ENCODE assay signal across 8 cellular contexts in genomic region chr19:1252818-1253513, GRCh38. TPM values are rescaled to one million over a fixed set of nuclear protein-coding genes. Genes with fewer than 3 reads are reported as not detected.
DNase-seq lines count a peak whose midpoint lies in the region; TF ChIP-seq lines count a peak whose summit lies in the region.

No MANE protein-coding gene starts in this region.

- peak overlapping the region; percentile 95 to 100 (median 100) for H3K27ac ChIP-seq in Peyer's patch
- H3K27ac ChIP-seq in vagina: peak overlapping the region; percentile 100

- TF ChIP-seq POLR2A in Peyer's patch (IDR thresholded peaks at IDR 0.05) (peak in 1 of 2 donors; percentile 26), vagina (IDR thresholded peaks at IDR 0.05) (no peak)

- peaks cover 0 to 67% (median 0%) of the 10 kb centered on the region in 3 donors for H3K36me3 ChIP-seq in Peyer's patch
- H3K36me3 ChIP-seq in vagina: peaks cover 0 to 43% of the 10 kb centered on the region in 2 donors

- H3K27me3 ChIP-seq in Peyer's patch: no peaks in the 10 kb centered on the region
- no peaks in the 10 kb centered on the region for H3K27me3 ChIP-seq in vagina

- H3K4me1 ChIP-seq in Peyer's patch: peaks cover 7 to 56% (median 34%) of the 10 kb centered on the region in 4 donors
- peaks cover 62% of the 10 kb centered on the region for H3K4me1 ChIP-seq in vagina

- intact Hi-C loops in vagina (cut with DNase I): loop anchor here (1.0 kb wide), 1 partner anchor 8 kb away; no protein-coding TSS in a partner anchor

- DNase-seq in A172 (ENCODE audit: low spot score) (peak; percentile 96), GOT3 (lab: John Stamatoyannopoulos, UW) (peak; percentile 79), Peyer's patch (peak; percentile 92 to 96 (median 92)), foreskin fibroblast (peak; percentile 97 to 98), nucleus accumbens (lab: John Stamatoyannopoulos, UW) (peak in 55 of 56 donors; percentile 73 to 99 (median 90)), vagina (ENCODE audit: extremely low spot score in 2 of 2) (no peak), NCI-H748 treated with DMSO at 0.1 percent for 48 hours (lab: John Stamatoyannopoulos, UW) (no peak)
- DNase-seq in activated gamma-delta T cell treated with anti-CD3 and anti-CD28 coated beads, Interleukin-2, amount 50 U/mL, for 16 hours (ENCODE audit: low read depth): peak; percentile 66

- TF ChIP-seq CTCF in Peyer's patch (IDR thresholded peaks at IDR 0.05) (peak in 3 of 6 experiments; percentile 15 to 25 (median 22)), foreskin fibroblast (IDR thresholded peaks at IDR 0.05; ENCODE audit: low read depth, low read length) (peak; percentile 2), vagina (IDR thresholded peaks at IDR 0.05) (peak in 1 of 3 experiments; percentile 5)

- H3K9me3 ChIP-seq in Peyer's patch (no peaks in the 10 kb centered on the region), vagina (no peaks in the 10 kb centered on the region)

- peak overlapping the region; percentile 86 to 93 (median 88) for H3K4me3 ChIP-seq in Peyer's patch
- peak overlapping the region; percentile 76 to 89 for H3K4me3 ChIP-seq in foreskin fibroblast (ENCODE audit: low read depth in 1 of 2, low read length in 2 of 2)
- H3K4me3 ChIP-seq in vagina: peak overlapping the region; percentile 79 to 85

RNA-seq across cellular contexts. Expression of gene MIDN, which starts 4.6 kb away (rescaled TPM):
- total RNA-seq in A172 (2014; rRNA removed; shearing (Covaris generic)): 7.0 and 19.2 TPM in 2 replicates
- total RNA-seq in Peyer's patch: 100 to 1,000 TPM in 1 of 4 donors, 10 to 100 TPM in 3; 34.7 to 205 (median 98.9) TPM
- total RNA-seq in vagina: 170 TPM

RNA-seq across cellular contexts. Expression of gene ATP5F1D, which starts 11.4 kb away (rescaled TPM):
- total RNA-seq in A172 (2014; rRNA removed; shearing (Covaris generic)): 42.2 and 78.9 TPM in 2 replicates
- total RNA-seq in Peyer's patch (100 to 1,000 TPM in 3 of 4 donors, 10 to 100 TPM in 1; 88.3 to 299 (median 206) TPM), vagina (154 TPM)

RNA-seq across cellular contexts. Expression of gene CBARP, which starts 15.2 kb away (rescaled TPM):
- total RNA-seq in A172 (2014; rRNA removed; shearing (Covaris generic)): 0.93 and 0.95 TPM in 2 replicates
- total RNA-seq in Peyer's patch (1 to 10 TPM in 1 of 4 donors, not detected in 3; 1.9 TPM), vagina (3.9 TPM)

RNA-seq across cellular contexts. Expression of gene CIRBP, which starts 16.2 kb away (rescaled TPM):
- total RNA-seq in A172 (2014; rRNA removed; shearing (Covaris generic)): 124 and 266 TPM in 2 replicates
- 100 to 1,000 TPM; 258 to 623 (median 458) TPM for total RNA-seq in Peyer's patch
- 192 TPM for total RNA-seq in vagina

RNA-seq across cellular contexts. Expression of gene FAM174C, which starts 22.4 kb away (rescaled TPM):
- total RNA-seq in A172 (2014; rRNA removed; shearing (Covaris generic)): 90.5 and 93.6 TPM in 2 replicates
- total RNA-seq in Peyer's patch (10 to 100 TPM; 39.6 to 87.7 (median 80.0) TPM), vagina (64.8 TPM)

Comparison
In these comparisons a context has a peak if more than half of its experiments do, and no peak if none do; other contexts are left out.
1. DNase-seq: peak in A172 (single experiment), GOT3 (single experiment), Peyer's patch (3 of 3), activated gamma-delta T cell treated with anti-CD3 and anti-CD28 coated beads, Interleukin-2, amount 50 U/mL, for 16 hours (single experiment), foreskin fibroblast (2 of 2) and nucleus accumbens (55 of 56); none in vagina (0 of 2) and NCI-H748 treated with DMSO at 0.1 percent for 48 hours (single experiment).
2. Peak in every context shown above with its lines, with median percentiles within 50 percentile points of each other: H3K4me3 ChIP-seq.